In genomic region chr20:2750343-2751251, GRCh38 we compare ENCODE assay signal across 8 cellular contexts. TPM values are rescaled to one million over a fixed set of nuclear protein-coding genes. Genes with fewer than 3 reads are reported as not detected.
DNase-seq lines count a peak whose midpoint lies in the region; ATAC-seq and TF ChIP-seq lines count a peak whose summit lies in the region.

No MANE protein-coding gene starts in this region.

- no peak overlapping the region for H3K27ac ChIP-seq in colonic mucosa
- no peak overlapping the region for H3K27ac ChIP-seq in lung (ENCODE audit: low read depth in 1 of 2, low read length in 1 of 2)

- ATAC-seq in lung (ENCODE audit: insufficient read depth, low FRiP score): peak; percentile 43
- no peak for ATAC-seq in GM18907 (IDR thresholded peaks at IDR 0.05; ENCODE audit: unreplicated experiment)

- intact Hi-C loops in colonic mucosa (cut with DNase I): no loop called here

- DNase-seq in ELF-1 (ENCODE audit: low read depth, low spot score): peak; percentile 57
- peak; percentile 80 to 81 for DNase-seq in NOMO-1 (lab: John Stamatoyannopoulos, UW; ENCODE audit: unreplicated experiment in 2 of 2)
- DNase-seq in colonic mucosa: peak; percentile 53
- peak; percentile 58 for DNase-seq in lung (ENCODE audit: low spot score)
- DNase-seq in occipital lobe (lab: John Stamatoyannopoulos, UW): no peak
- no peak for DNase-seq in activated gamma-delta T cell treated with Interleukin-2 at 50 U/mL for 16 hours
- DNase-seq in H4 (ENCODE audit: low spot score): no peak

- H3K4me3 ChIP-seq in colonic mucosa: peak overlapping the region; percentile 45
- H3K4me3 ChIP-seq in lung: no peak overlapping the region

- no peak overlapping the region for H3K9ac ChIP-seq in colonic mucosa (ENCODE audit: low read depth in 2 of 2, low read length in 2 of 2)

- H3K9me3 ChIP-seq in colonic mucosa (no peaks in the 10 kb centered on the region), lung (ENCODE audit: control insufficient read depth in 2 of 2, insufficient read depth in 1 of 2, low read length in 1 of 2) (no peaks in the 10 kb centered on the region)

- H3K4me1 ChIP-seq in colonic mucosa (peaks cover 7% of the 10 kb centered on the region), lung (ENCODE audit: control insufficient read depth in 2 of 2, insufficient read depth in 2 of 2, low read length in 2 of 2) (peaks cover 10 to 15% of the 10 kb centered on the region in 2 donors)

- WGBS in lung, 2 donors: 5% methylated on average over 44 of the region's 44 CpGs

- H3K27me3 ChIP-seq in colonic mucosa (peaks cover 14% of the 10 kb centered on the region), lung (ENCODE audit: control insufficient read depth, insufficient read depth) (no peaks in the 10 kb centered on the region)

- TF ChIP-seq CTCF in colonic mucosa (IDR thresholded peaks at IDR 0.05) (no peak), lung (IDR thresholded peaks at IDR 0.05; ENCODE audit: control extremely low read depth, extremely low read depth) (no peak)

- H3K36me3 ChIP-seq in colonic mucosa (no peaks in the 10 kb centered on the region), lung (ENCODE audit: control insufficient read depth in 2 of 2, insufficient read depth in 2 of 2, low read length in 2 of 2) (no peaks in the 10 kb centered on the region)

RNA-seq across cellular contexts. Expression of gene CPXM1, which starts 49.8 kb away (rescaled TPM):
- total RNA-seq in colonic mucosa (1 to 10 TPM in 1 of 2 donors, under 1 TPM in 1; 0.98 to 1.1 TPM), lung (10 to 100 TPM in 1 of 2 donors, 1 to 10 TPM in 1; 5.1 to 29.1 TPM), occipital lobe (7.8 TPM)
- polyA plus RNA-seq in lung: 1 to 10 TPM; 1.5 to 3.3 TPM
- total RNA-seq in H4 (2014; rRNA removed; shearing (Covaris generic)): not detected in 2 replicates

RNA-seq across cellular contexts. Expression of gene EBF4, which starts 58.0 kb away (rescaled TPM):
- 1 to 10 TPM; 2.0 to 7.5 TPM for total RNA-seq in colonic mucosa
- total RNA-seq in lung: 10 to 100 TPM in 1 of 2 donors, 1 to 10 TPM in 1; 8.2 to 15.8 TPM
- 1 to 10 TPM; 5.8 to 6.5 TPM for polyA plus RNA-seq in lung
- 10.5 TPM for total RNA-seq in occipital lobe
- 4.1 and 4.8 TPM in 2 replicates for total RNA-seq in H4 (2014; rRNA removed; shearing (Covaris generic))

Comparison
In these comparisons a context has a peak if more than half of its experiments do, and no peak if none do; other contexts are left out.
1. DNase-seq: peak in ELF-1 (single experiment), NOMO-1 (2 of 2), colonic mucosa (single experiment) and lung (single experiment); none in occipital lobe (single experiment), activated gamma-delta T cell treated with Interleukin-2 at 50 U/mL for 16 hours (single experiment) and H4 (single experiment).